ENCODE assay signal across 22 cellular contexts in the genomic region with DNA sequence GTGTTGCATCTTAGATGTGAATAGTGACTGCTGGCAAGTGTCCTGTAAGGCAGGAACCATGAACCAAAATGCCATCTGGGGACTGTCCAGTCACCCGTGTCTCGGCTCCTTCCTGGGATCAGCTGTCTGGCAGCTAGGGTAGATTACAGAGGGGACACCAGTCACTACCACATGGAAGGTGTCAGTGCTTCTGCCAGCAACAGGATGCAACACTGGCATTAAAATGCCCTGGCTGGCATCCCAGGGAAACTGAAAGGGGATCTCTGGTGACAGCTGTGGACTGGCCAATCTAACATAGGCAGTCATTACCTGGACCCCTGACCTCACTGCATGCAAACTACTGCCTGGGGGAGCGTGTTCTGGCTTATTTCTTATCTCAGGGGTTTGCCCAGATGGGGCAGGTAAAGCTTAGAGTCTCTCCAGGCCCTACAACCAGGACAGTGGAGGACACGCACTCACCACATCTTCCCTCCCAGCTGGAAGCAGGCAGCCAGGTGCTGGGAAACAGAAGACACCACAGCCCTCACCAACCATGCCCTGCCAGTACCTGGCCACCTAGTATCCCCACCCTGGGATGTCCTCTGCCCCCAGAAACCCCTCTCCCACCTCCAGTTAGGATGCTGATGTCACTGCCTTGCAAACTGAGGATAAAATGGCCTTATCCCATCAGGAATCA.
A peak's percentile ranks its signal among the peaks of the same experiment; 100 is the strongest.
DNase-seq lines count a peak whose midpoint lies in the region; ATAC-seq lines count a peak whose summit lies in the region.
"Had no signal": no experiment of that assay in that cellular context is flagged by ENCODE, and none has a peak within 500 bp of the region (broad histone marks: within the 10 kb centered on the region; RNA-seq: fewer than 3 reads in every experiment).

No MANE protein-coding gene starts in this region.

- H3K27me3 ChIP-seq in neuronal stem cell (ENCODE audit: control insufficient read depth in 3 of 3, insufficient read depth in 3 of 3, low read depth in 1 of 3, low read length in 3 of 3): peaks cover 0 to 85% (median 0%) of the 10 kb centered on the region in 3 experiments
- H3K27me3 ChIP-seq: foreskin keratinocyte had no signal

- CTCF ChIA-PET in activated CD4-positive, alpha-beta T cell treated with anti-CD3 and anti-CD28 coated beads for 36 hours (lab: Charles Lee): interaction anchor here (0.6 to 1.3 kb wide), 2 partner anchors 16 to 128 kb away, joined by 3 to 4 read pairs; no protein-coding TSS in a partner anchor

- H3K14ac ChIP-seq in neuronal stem cell (ENCODE audit: low read length): peak overlapping the region; percentile 11

- DNase-seq in activated CD4-positive, alpha-beta T cell treated with anti-CD3 and anti-CD28 coated beads for 36 hours: no peak
- DNase-seq in activated CD4-positive, alpha-beta T cell treated with anti-CD3 and anti-CD28 coated beads for 4 hours: no peak
- DNase-seq in NCI-H2029 (lab: John Stamatoyannopoulos, UW) (peak; percentile 48), neuronal stem cell (ENCODE audit: low spot score) (no peak), cerebellar nuclear complex (lab: John Stamatoyannopoulos, UW) (no peak)
- DNase-seq in activated naive CD8-positive, alpha-beta T cell treated with anti-CD3 and anti-CD28 coated beads for 36 hours: no peak
- DNase-seq: activated CD4-positive, CD25-positive, alpha-beta regulatory T cell; activated T-cell treated with anti-CD3 and anti-CD28 coated beads for 4 hours; amniotic stem cell; CD8-positive, alpha-beta T cell; EL; foreskin keratinocyte; IMR-90; lower lobe of right lung; MM.1S; natural killer cell; NCI-H2107; NCI-H748 treated with DMSO at 0.1 percent for 48 hours had no signal

- H2BK5ac ChIP-seq in neuronal stem cell (ENCODE audit: low read length): no peak overlapping the region

- intact Hi-C loops in activated CD4-positive, alpha-beta T cell treated with anti-CD3 and anti-CD28 coated beads for 36 hours (cut with DNase I, micrococcal nuclease): loop anchor here in 1 of 2 experiments (5.0 kb wide), 1 partner anchor 568 kb away; no protein-coding TSS in a partner anchor

- no peak overlapping the region for H4K91ac ChIP-seq in neuronal stem cell (ENCODE audit: low read depth, low read length, poor library complexity)

- no peak overlapping the region for H3K9ac ChIP-seq in neuronal stem cell (ENCODE audit: low read depth, low read length, poor library complexity)

- no peak overlapping the region for H3K4me3 Mint-ChIP-seq in activated CD4-positive, alpha-beta T cell treated with anti-CD3 and anti-CD28 coated beads for 36 hours
- H3K4me3 Mint-ChIP-seq in activated naive CD8-positive, alpha-beta T cell treated with anti-CD3 and anti-CD28 coated beads for 36 hours: no peak overlapping the region
- H3K4me3 Mint-ChIP-seq: CD8-positive, alpha-beta T cell; natural killer cell had no signal

- H3K27ac Mint-ChIP-seq in activated CD4-positive, alpha-beta T cell treated with anti-CD3 and anti-CD28 coated beads for 36 hours: peak overlapping the region; percentile 24
- peak overlapping the region; percentile 45 for H3K27ac Mint-ChIP-seq in activated naive CD8-positive, alpha-beta T cell treated with anti-CD3 and anti-CD28 coated beads for 36 hours
- H3K27ac Mint-ChIP-seq: natural killer cell had no signal

- H2AK5ac ChIP-seq in neuronal stem cell (ENCODE audit: low read depth, low read length): no peak overlapping the region

- POLR2A ChIA-PET in activated CD4-positive, alpha-beta T cell treated with anti-CD3 and anti-CD28 coated beads for 36 hours (lab: Charles Lee): no interaction called here

- H3K4me2 ChIP-seq in neuronal stem cell (ENCODE audit: insufficient read depth, low read length, poor library complexity, severe bottlenecking): no peak overlapping the region
- H3K4me2 ChIP-seq: A549 had no signal

- H3K4ac ChIP-seq in neuronal stem cell (ENCODE audit: low read length): no peak overlapping the region

- H4K8ac ChIP-seq in neuronal stem cell (ENCODE audit: low read depth, low read length): no peak overlapping the region

- no peak overlapping the region for H2BK15ac ChIP-seq in neuronal stem cell (ENCODE audit: low read length)

- no peak for ATAC-seq in activated CD4-positive, alpha-beta T cell treated with anti-CD3 and anti-CD28 coated beads for 36 hours
- ATAC-seq in HG03095 (IDR thresholded peaks at IDR 0.05; ENCODE audit: unreplicated experiment) (no peak), GM21723 (IDR thresholded peaks at IDR 0.05; ENCODE audit: unreplicated experiment) (no peak)
- ATAC-seq: A549; CD8-positive, alpha-beta T cell; foreskin keratinocyte; lower lobe of right lung; natural killer cell; Panc1 had no signal

- peaks cover 7 to 17% of the 10 kb centered on the region in 2 donors for H3K9me3 ChIP-seq in neuronal stem cell (replicated peaks in 1 of 2; ENCODE audit: control insufficient read depth in 2 of 2, insufficient read depth in 1 of 2, low read depth in 1 of 2, low read length in 2 of 2)
- H3K9me3 ChIP-seq: A549, lower lobe of right lung had no signal

- no peak overlapping the region for H3K23ac ChIP-seq in neuronal stem cell (ENCODE audit: low read depth, low read length, poor library complexity)

- H3K36me3 Mint-ChIP-seq in activated CD4-positive, alpha-beta T cell treated with anti-CD3 and anti-CD28 coated beads for 36 hours (ENCODE audit: low read depth): peaks cover 90% of the 10 kb centered on the region
- peaks cover 98% of the 10 kb centered on the region for H3K36me3 Mint-ChIP-seq in activated naive CD8-positive, alpha-beta T cell treated with anti-CD3 and anti-CD28 coated beads for 36 hours
- H3K36me3 Mint-ChIP-seq: natural killer cell had no signal

- H2AFZ ChIP-seq in neuronal stem cell (ENCODE audit: low read length): no peak overlapping the region

- H3K4me1 ChIP-seq in neuronal stem cell (ENCODE audit: control insufficient read depth in 2 of 2, insufficient read depth in 1 of 2, low read depth in 1 of 2, low read length in 2 of 2): peaks cover 16 to 37% of the 10 kb centered on the region in 2 donors
- H3K4me1 ChIP-seq: A549, foreskin keratinocyte had no signal

- H3K18ac ChIP-seq in neuronal stem cell (ENCODE audit: low read length): peak overlapping the region; percentile 24

- H3K36me3 ChIP-seq in neuronal stem cell (replicated peaks in 1 of 2; ENCODE audit: control insufficient read depth in 2 of 2, insufficient read depth in 2 of 2, low read length in 2 of 2): no peaks in the 10 kb centered on the region

- peaks cover 15% of the 10 kb centered on the region for H3K9me3 Mint-ChIP-seq in activated CD4-positive, alpha-beta T cell treated with anti-CD3 and anti-CD28 coated beads for 36 hours (ENCODE audit: low read depth)
- H3K9me3 Mint-ChIP-seq in activated naive CD8-positive, alpha-beta T cell treated with anti-CD3 and anti-CD28 coated beads for 36 hours: peaks cover 32% of the 10 kb centered on the region
- H3K9me3 Mint-ChIP-seq: CD8-positive, alpha-beta T cell; natural killer cell had no signal

- H3K27me3 Mint-ChIP-seq in activated CD4-positive, alpha-beta T cell treated with anti-CD3 and anti-CD28 coated beads for 36 hours: no peaks in the 10 kb centered on the region
- no peaks in the 10 kb centered on the region for H3K27me3 Mint-ChIP-seq in activated naive CD8-positive, alpha-beta T cell treated with anti-CD3 and anti-CD28 coated beads for 36 hours

- H3K27ac ChIP-seq in neuronal stem cell (replicated peaks; ENCODE audit: low read length): no peak overlapping the region
- H3K27ac ChIP-seq: A549, foreskin keratinocyte, lower lobe of right lung had no signal

- H2BK12ac ChIP-seq in neuronal stem cell (ENCODE audit: low read length): no peak overlapping the region

- H2BK120ac ChIP-seq in neuronal stem cell (ENCODE audit: low read depth, low read length): no peak overlapping the region

- WGBS in neuronal stem cell (ENCODE audit: extremely low coverage in 2 of 2, insufficient read length in 2 of 2, insufficient replicate concordance in 1 of 2), 2 donors: no CpG with 5 or more reads among the region's 4 CpGs

- H3K4me3 ChIP-seq in neuronal stem cell (ENCODE audit: low read length in 2 of 2): no peak overlapping the region
- H3K4me3 ChIP-seq: A549, lower lobe of right lung had no signal

- H3K4me1 Mint-ChIP-seq in activated CD4-positive, alpha-beta T cell treated with anti-CD3 and anti-CD28 coated beads for 36 hours: peaks cover 93% of the 10 kb centered on the region
- H3K4me1 Mint-ChIP-seq in activated naive CD8-positive, alpha-beta T cell treated with anti-CD3 and anti-CD28 coated beads for 36 hours: peaks cover 82% of the 10 kb centered on the region

- no peaks in the 10 kb centered on the region for H3K79me1 ChIP-seq in neuronal stem cell (ENCODE audit: low read depth, low read length)
